Comparison of ENCODE assay signal across 1 cellular context in the genomic region with DNA sequence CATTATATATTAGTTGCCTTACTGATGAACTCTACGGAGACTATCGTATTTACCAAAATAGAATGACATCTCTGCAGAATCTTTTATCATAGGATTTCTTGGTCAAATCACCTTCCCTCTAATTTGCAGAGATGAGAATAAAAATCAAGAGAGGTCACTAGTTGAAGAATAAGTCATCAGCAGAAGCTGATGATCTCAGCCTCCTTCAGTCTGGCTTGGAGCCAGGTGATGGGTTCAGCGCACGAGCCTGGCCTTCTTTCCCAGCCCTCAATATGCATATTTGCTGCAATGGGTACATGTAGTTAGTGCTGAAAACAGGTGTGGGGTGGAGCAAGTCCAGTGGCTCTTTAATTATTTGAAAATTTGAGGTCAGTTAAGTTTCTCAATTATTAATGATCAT.
TF ChIP-seq lines count a peak whose summit lies in the region.

No MANE protein-coding gene starts in this region.

TF ChIP-seq in HCT116, 20 proteins besides CTCF, POLR2A, EP300 and RAD21:
- no peak for TF ChIP-seq REST (IDR thresholded peaks at IDR 0.05; ENCODE audit: low read depth)
- no peak for TF ChIP-seq SIN3A (IDR thresholded peaks at IDR 0.05; ENCODE audit: low read depth)
